ENCODE assay signal across 25 cellular contexts in the genomic region with DNA sequence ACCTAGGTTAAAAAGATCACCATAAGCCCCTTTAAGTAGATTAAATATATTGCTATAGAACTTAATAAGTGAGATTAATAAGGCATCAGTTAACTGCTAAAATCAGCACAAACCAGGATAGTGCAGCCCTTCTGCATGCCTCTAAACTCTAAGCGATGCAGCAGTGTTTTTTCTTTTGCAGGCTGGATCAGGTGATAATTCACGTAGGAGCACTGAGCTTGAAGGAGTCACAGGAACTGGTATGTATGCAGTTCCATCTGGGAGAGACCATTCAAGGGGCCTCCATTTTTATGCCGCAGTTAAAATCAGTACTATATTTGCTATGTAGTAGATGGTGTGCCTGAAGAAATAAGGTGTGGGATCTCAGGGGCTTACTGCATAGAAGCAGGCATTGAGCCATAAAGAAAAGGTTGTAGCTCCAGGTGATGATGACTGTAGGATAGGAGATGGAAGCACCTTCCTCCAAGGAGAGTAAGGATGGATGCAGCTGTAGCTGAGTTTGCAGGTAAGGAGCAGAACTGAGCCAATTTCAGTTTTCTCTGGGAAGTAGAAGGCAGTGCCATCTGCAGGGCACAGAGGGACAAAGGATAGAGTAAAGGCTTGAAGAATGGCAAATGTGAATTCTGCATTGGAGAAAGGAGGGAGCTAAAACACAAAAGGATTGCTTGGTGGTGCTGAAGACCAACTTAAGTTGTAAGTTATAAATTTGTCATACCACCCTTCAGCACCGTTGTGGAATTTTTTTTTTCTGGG. TPM values are rescaled to one million over a fixed set of nuclear protein-coding genes. Genes with fewer than 3 reads are reported as not detected.
DNase-seq lines count a peak whose midpoint lies in the region; TF ChIP-seq lines count a peak whose summit lies in the region.
"Had no signal": no experiment of that assay in that cellular context is flagged by ENCODE, and none has a peak within 500 bp of the region (broad histone marks: within the 10 kb centered on the region; RNA-seq: fewer than 3 reads in every experiment).

No MANE protein-coding gene starts in this region.

- no peaks in the 10 kb centered on the region for H3K4me1 Mint-ChIP-seq in chondrocyte (ENCODE audit: low read depth)
- H3K4me1 Mint-ChIP-seq: activated naive CD8-positive, alpha-beta T cell treated with anti-CD3 and anti-CD28 coated beads, Interleukin-2, amount 10 ng/mL, durations not matched to agents 7 days and 5 days; neural crest cell had no signal

- no peaks in the 10 kb centered on the region for H3K79me2 ChIP-seq in OCI-LY3 (ENCODE audit: low read length)

- TF ChIP-seq POLR2A in spleen (IDR thresholded peaks at IDR 0.05): no peak

- H3K27me3 ChIP-seq in OCI-LY3 (ENCODE audit: low read depth, low read length): no peaks in the 10 kb centered on the region
- H3K27me3 ChIP-seq in right atrium auricular region: no peaks in the 10 kb centered on the region
- no peaks in the 10 kb centered on the region for H3K27me3 ChIP-seq in spleen (replicated peaks in 1 of 7)
- H3K27me3 ChIP-seq: heart left ventricle, MG63, tibial nerve had no signal

- intact Hi-C loops in spleen (cut with DNase I; ENCODE audit: low total_unique reads): no loop called here

- no peak overlapping the region for H3K4me2 ChIP-seq in OCI-LY3 (ENCODE audit: low read length)

- no peaks in the 10 kb centered on the region for H3K4me1 ChIP-seq in OCI-LY3 (ENCODE audit: low read length)
- H3K4me1 ChIP-seq in right atrium auricular region: no peaks in the 10 kb centered on the region
- H3K4me1 ChIP-seq in spleen: no peaks in the 10 kb centered on the region
- H3K4me1 ChIP-seq: psoas muscle, tibial nerve had no signal

- no peaks in the 10 kb centered on the region for H3K36me3 ChIP-seq in OCI-LY3 (replicated peaks; ENCODE audit: low read depth, low read length)
- peaks cover 13% of the 10 kb centered on the region for H3K36me3 ChIP-seq in right atrium auricular region
- peaks cover 0 to 100% (median 37%) of the 10 kb centered on the region in 6 donors for H3K36me3 ChIP-seq in spleen
- H3K36me3 ChIP-seq: MG63 had no signal

- H3K4me3 Mint-ChIP-seq in chondrocyte (ENCODE audit: unreplicated experiment): no peak overlapping the region
- H3K4me3 Mint-ChIP-seq: activated naive CD8-positive, alpha-beta T cell treated with anti-CD3 and anti-CD28 coated beads, Interleukin-2, amount 10 ng/mL, durations not matched to agents 7 days and 5 days; neural crest cell had no signal

- no peaks in the 10 kb centered on the region for H4K20me1 ChIP-seq in OCI-LY3 (ENCODE audit: insufficient read depth, low read length)

- DNase-seq in chondrocyte (ENCODE audit: low spot score) (no peak), HuH-7.5 (ENCODE audit: low spot score) (no peak), right atrium auricular region (ENCODE audit: low spot score) (no peak), spleen (no peak), GOT3 (lab: John Stamatoyannopoulos, UW) (no peak)
- DNase-seq: activated CD4-positive, alpha-beta T cell treated with anti-CD3 and anti-CD28 coated beads for 48 hours; activated naive CD8-positive, alpha-beta T cell treated with anti-CD3 and anti-CD28 coated beads, Interleukin-2, amount 10 ng/mL, durations not matched to agents 7 days and 5 days; heart left ventricle; left ventricle myocardium inferior; MG63; NCI-H1436 treated with DMSO at 0.1 percent for 48 hours; NCI-H345; psoas muscle; stimulated activated CD4-positive, alpha-beta T cell treated with anti-CD3 and anti-CD28 coated beads, Interleukin-2, amount 100 ng/mL, for 48 hours; stimulated activated naive CD8-positive, alpha-beta T cell treated with anti-CD3 and anti-CD28 coated beads, Interleukin-15, Interleukin-2, amounts not matched to agents 100 U/mL and 50 U/mL, for 24 hours; SW 1271 had no signal

- TF ChIP-seq CTCF in 22Rv1 (IDR thresholded peaks at IDR 0.05) (peak; percentile 40), C4-2B (conservative IDR thresholded peaks at IDR 0.05) (peak; percentile 19), OCI-LY3 (IDR thresholded peaks at IDR 0.05; ENCODE audit: low read depth, low read length) (peak; percentile 23; the same call in 1 of the 2 replicates), chondrocyte (IDR thresholded peaks at IDR 0.05) (peak; percentile 22), right atrium auricular region (IDR thresholded peaks at IDR 0.05) (no peak), spleen (IDR thresholded peaks at IDR 0.05 in 8 of 11, conservative IDR thresholded peaks at IDR 0.05 in 3 of 11) (no peak)

- H3K9ac ChIP-seq in OCI-LY3 (ENCODE audit: low read length): no peak overlapping the region

- no peak overlapping the region for H3K4me3 ChIP-seq in OCI-LY3 (ENCODE audit: low read length)
- no peak overlapping the region for H3K4me3 ChIP-seq in right atrium auricular region
- no peak overlapping the region for H3K4me3 ChIP-seq in spleen
- H3K4me3 ChIP-seq: coronary artery, heart left ventricle, left ventricle myocardium inferior, MG63, psoas muscle, skin epidermis, tibial nerve had no signal

- peaks cover 17% of the 10 kb centered on the region for H3K36me3 Mint-ChIP-seq in chondrocyte (ENCODE audit: low read depth)

- H2AFZ ChIP-seq in OCI-LY3 (ENCODE audit: low read depth, low read length): no peak overlapping the region

- 84 to 95% (median 93%) methylated on average over 4 of the region's 4 CpGs for WGBS in spleen, 5 donors

- H3K27ac ChIP-seq in 22Rv1 (no peak overlapping the region), C4-2B (no peak overlapping the region), OCI-LY3 (ENCODE audit: low read length) (no peak overlapping the region), right atrium auricular region (no peak overlapping the region), spleen (no peak overlapping the region)
- H3K27ac ChIP-seq: coronary artery, heart left ventricle, HL-60, left ventricle myocardium inferior, psoas muscle, skin epidermis, tibial nerve had no signal

- H3K9me3 ChIP-seq in OCI-LY3 (ENCODE audit: insufficient read depth, low read length) (no peaks in the 10 kb centered on the region), right atrium auricular region (no peaks in the 10 kb centered on the region), spleen (no peaks in the 10 kb centered on the region)
- H3K9me3 ChIP-seq: heart left ventricle, left ventricle myocardium inferior, MG63, psoas muscle, tibial nerve had no signal

- no peaks in the 10 kb centered on the region for H3K27me3 Mint-ChIP-seq in chondrocyte (ENCODE audit: low read depth)
- H3K27me3 Mint-ChIP-seq: activated naive CD8-positive, alpha-beta T cell treated with anti-CD3 and anti-CD28 coated beads, Interleukin-2, amount 10 ng/mL, durations not matched to agents 7 days and 5 days had no signal

- no peaks in the 10 kb centered on the region for H3K9me3 Mint-ChIP-seq in chondrocyte (ENCODE audit: low read depth)
- H3K9me3 Mint-ChIP-seq: activated naive CD8-positive, alpha-beta T cell treated with anti-CD3 and anti-CD28 coated beads, Interleukin-2, amount 10 ng/mL, durations not matched to agents 7 days and 5 days; activated T-helper 2 cell treated with anti-CD3 and anti-CD28 coated beads, Interferon-gamma antibody, Interleukin-2, Interleukin-4, amounts not matched to agents 10 μg/mL and 5 μg/mL and 100 μg/mL, durations not matched to agents 14 hours and 24 hours and 36 hours; neural crest cell had no signal

- no peak overlapping the region for H3K27ac Mint-ChIP-seq in chondrocyte (ENCODE audit: unreplicated experiment)
- H3K27ac Mint-ChIP-seq: activated naive CD8-positive, alpha-beta T cell treated with anti-CD3 and anti-CD28 coated beads, Interleukin-2, amount 10 ng/mL, durations not matched to agents 7 days and 5 days; activated T-helper 2 cell treated with anti-CD3 and anti-CD28 coated beads, Interferon-gamma antibody, Interleukin-2, Interleukin-4, amounts not matched to agents 10 μg/mL and 5 μg/mL and 100 μg/mL, durations not matched to agents 14 hours and 24 hours and 36 hours had no signal

RNA-seq across cellular contexts. Expression of a gene that starts 22.6 kb away (rescaled TPM):
- total RNA-seq in chondrocyte (2.3 to 5.0 TPM (median 4.3 TPM) in 3 replicates), right atrium auricular region (1 to 10 TPM; 3.4 to 4.8 TPM), spleen (10 to 100 TPM; 60.9 to 88.2 (median 71.0) TPM)
- polyA plus RNA-seq in spleen: 10 to 100 TPM; 21.9 to 34.4 (median 30.2) TPM

RNA-seq across cellular contexts. Expression of a gene that starts 27.0 kb away (rescaled TPM):
- total RNA-seq in chondrocyte: 116 to 167 TPM (median 117 TPM) in 3 replicates
- 10 to 100 TPM; 44.7 to 55.5 TPM for total RNA-seq in right atrium auricular region
- total RNA-seq in spleen: 100 to 1,000 TPM in 6 of 7 donors, 10 to 100 TPM in 1; 94.4 to 145 (median 121) TPM
- 10 to 100 TPM; 61.0 to 83.5 (median 73.0) TPM for polyA plus RNA-seq in spleen

Comparison
In these comparisons a context has a peak if more than half of its experiments do, and no peak if none do; other contexts are left out.
1. CTCF ChIP-seq: peak in 22Rv1 (single experiment), C4-2B (single experiment), OCI-LY3 (single experiment) and chondrocyte (single experiment); none in right atrium auricular region (0 of 2) and spleen (0 of 11).
2. RNA of a gene that starts 22.6 kb away (total RNA-seq): 60.9 to 88.2 TPM in spleen; 3.4 to 4.8 TPM in right atrium auricular region and 2.3 to 5.0 TPM in chondrocyte; every median in the first group is over 10 times any median in the second.